In the genomic region with DNA sequence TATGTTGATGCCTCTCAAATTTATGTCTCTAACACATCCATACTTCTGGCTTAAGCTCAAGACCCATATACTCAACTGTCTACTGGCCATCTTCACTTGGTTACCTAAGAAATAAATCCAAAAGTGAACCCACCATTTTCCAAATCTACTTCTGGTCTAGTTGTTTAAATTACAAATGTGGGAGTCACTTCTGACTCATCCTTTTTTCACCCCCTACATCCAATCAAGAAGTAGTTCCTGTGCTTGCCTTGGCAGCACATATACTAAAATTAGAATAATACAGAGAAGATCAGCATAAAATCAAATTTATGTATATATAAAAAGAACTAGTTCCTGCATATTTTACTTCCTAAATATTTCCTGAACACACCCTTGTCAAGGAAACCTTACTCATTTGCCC, we compare ENCODE assay signal across 24 cellular contexts.
DNase-seq lines count a peak whose midpoint lies in the region; ATAC-seq and TF ChIP-seq lines count a peak whose summit lies in the region.
"Had no signal": no experiment of that assay in that cellular context is flagged by ENCODE, and none has a peak within 500 bp of the region (broad histone marks: within the 10 kb centered on the region; RNA-seq: fewer than 3 reads in every experiment).

No MANE protein-coding gene starts in this region.

- peaks cover 14% of the 10 kb centered on the region for H3K36me3 Mint-ChIP-seq in stimulated activated effector memory CD8-positive, alpha-beta T cell treated with anti-CD3 and anti-CD28 coated beads, Interleukin-12 subunit alpha, Interleukin-12 subunit beta, amount 100 ng/mL, for 72 hours
- H3K36me3 Mint-ChIP-seq: activated naive CD4-positive, alpha-beta T cell treated with anti-CD3 and anti-CD28 coated beads, Interleukin-2, amount 50 U/mL, for 72 hours; natural killer cell treated with Interleukin-12 subunit alpha and Interleukin-12 subunit beta and Interleukin-15 and Interleukin-18, amount 100 ng/mL, for 72 hours had no signal

- ATAC-seq in stimulated activated effector memory CD8-positive, alpha-beta T cell treated with anti-CD3 and anti-CD28 coated beads, Interleukin-12 subunit alpha, Interleukin-12 subunit beta, amount 100 ng/mL, for 72 hours: no peak
- ATAC-seq: activated naive CD4-positive, alpha-beta T cell treated with anti-CD3 and anti-CD28 coated beads, Interleukin-2, amount 50 U/mL, for 72 hours; body of pancreas; natural killer cell treated with Interleukin-12 subunit alpha and Interleukin-12 subunit beta and Interleukin-15 and Interleukin-18, amount 100 ng/mL, for 72 hours had no signal

- peak; percentile 57 for DNase-seq in ELR (ENCODE audit: low read depth)
- peak; percentile 30 for DNase-seq in RKO (ENCODE audit: low spot score)
- DNase-seq in fibroblast of mammary gland (ENCODE audit: low read depth): peak; percentile 66
- peak; percentile 61 for DNase-seq in putamen (ENCODE audit: low spot score)
- DNase-seq in stimulated activated effector memory CD8-positive, alpha-beta T cell treated with anti-CD3 and anti-CD28 coated beads, Interleukin-12 subunit alpha, Interleukin-12 subunit beta, amount 100 ng/mL, for 72 hours (ENCODE audit: low spot score in 2 of 2): no peak
- no peak for DNase-seq in NCI-H446 treated with DMSO at 0.1 percent for 48 hours (lab: John Stamatoyannopoulos, UW)
- DNase-seq in central memory CD4-positive, alpha-beta T cell: no peak
- DNase-seq: body of pancreas; CD4-positive, alpha-beta T cell; DMS53; endodermal cell; immature natural killer cell; NCI-H1417; NCI-H2107; NCI-H510A treated with DMSO at 0.1 percent for 48 hours; Peyer's patch; posterior cingulate gyrus; sigmoid colon; substantia nigra had no signal

- no peak overlapping the region for H3K4me3 Mint-ChIP-seq in stimulated activated effector memory CD8-positive, alpha-beta T cell treated with anti-CD3 and anti-CD28 coated beads, Interleukin-12 subunit alpha, Interleukin-12 subunit beta, amount 100 ng/mL, for 72 hours
- H3K4me3 Mint-ChIP-seq: CD4-positive, alpha-beta T cell; endodermal cell; immature natural killer cell; natural killer cell treated with Interleukin-12 subunit alpha and Interleukin-12 subunit beta and Interleukin-15 and Interleukin-18, amount 100 ng/mL, for 72 hours; T-helper 2 cell treated with Interferon-gamma antibody and Interleukin-4, amounts not matched to agents 5 μg/mL and 100 μg/mL, for 36 hours had no signal

- H3K9me3 Mint-ChIP-seq in stimulated activated effector memory CD8-positive, alpha-beta T cell treated with anti-CD3 and anti-CD28 coated beads, Interleukin-12 subunit alpha, Interleukin-12 subunit beta, amount 100 ng/mL, for 72 hours: no peaks in the 10 kb centered on the region
- H3K9me3 Mint-ChIP-seq: activated naive CD4-positive, alpha-beta T cell treated with anti-CD3 and anti-CD28 coated beads, Interleukin-2, amount 50 U/mL, for 72 hours; CD4-positive, alpha-beta T cell; endodermal cell; immature natural killer cell; natural killer cell treated with Interleukin-12 subunit alpha and Interleukin-12 subunit beta and Interleukin-15 and Interleukin-18, amount 100 ng/mL, for 72 hours; T-helper 2 cell treated with Interferon-gamma antibody and Interleukin-4, amounts not matched to agents 5 μg/mL and 100 μg/mL, for 36 hours had no signal

- no peak overlapping the region for H3K4me3 ChIP-seq in fibroblast of mammary gland (ENCODE audit: control insufficient read depth, low read depth, low read length)
- H3K4me3 ChIP-seq: body of pancreas, coronary artery, hepatocyte, Peyer's patch, sigmoid colon had no signal

- H3K27ac Mint-ChIP-seq in stimulated activated effector memory CD8-positive, alpha-beta T cell treated with anti-CD3 and anti-CD28 coated beads, Interleukin-12 subunit alpha, Interleukin-12 subunit beta, amount 100 ng/mL, for 72 hours: no peak overlapping the region
- H3K27ac Mint-ChIP-seq: activated naive CD4-positive, alpha-beta T cell treated with anti-CD3 and anti-CD28 coated beads, Interleukin-2, amount 50 U/mL, for 72 hours; CD4-positive, alpha-beta T cell; endodermal cell; immature natural killer cell; natural killer cell treated with Interleukin-12 subunit alpha and Interleukin-12 subunit beta and Interleukin-15 and Interleukin-18, amount 100 ng/mL, for 72 hours; T-helper 2 cell treated with Interferon-gamma antibody and Interleukin-4, amounts not matched to agents 5 μg/mL and 100 μg/mL, for 36 hours had no signal

- H3K4me1 Mint-ChIP-seq in stimulated activated effector memory CD8-positive, alpha-beta T cell treated with anti-CD3 and anti-CD28 coated beads, Interleukin-12 subunit alpha, Interleukin-12 subunit beta, amount 100 ng/mL, for 72 hours: peaks cover 9% of the 10 kb centered on the region

- no peak for TF ChIP-seq CTCF in fibroblast of mammary gland (conservative IDR thresholded peaks at IDR 0.05; ENCODE audit: control insufficient read depth, insufficient read depth, low read depth, low read length)

Comparison
In these comparisons a context has a peak if more than half of its experiments do, and no peak if none do; other contexts are left out.
1. DNase-seq: peak in ELR (single experiment), RKO (single experiment), fibroblast of mammary gland (single experiment) and putamen (single experiment); none in stimulated activated effector memory CD8-positive, alpha-beta T cell treated with anti-CD3 and anti-CD28 coated beads, Interleukin-12 subunit alpha, Interleukin-12 subunit beta, amount 100 ng/mL, for 72 hours (0 of 2), NCI-H446 treated with DMSO at 0.1 percent for 48 hours (single experiment) and central memory CD4-positive, alpha-beta T cell (single experiment).